Comparison of ENCODE assay signal across 1 cellular context in the genomic region with DNA sequence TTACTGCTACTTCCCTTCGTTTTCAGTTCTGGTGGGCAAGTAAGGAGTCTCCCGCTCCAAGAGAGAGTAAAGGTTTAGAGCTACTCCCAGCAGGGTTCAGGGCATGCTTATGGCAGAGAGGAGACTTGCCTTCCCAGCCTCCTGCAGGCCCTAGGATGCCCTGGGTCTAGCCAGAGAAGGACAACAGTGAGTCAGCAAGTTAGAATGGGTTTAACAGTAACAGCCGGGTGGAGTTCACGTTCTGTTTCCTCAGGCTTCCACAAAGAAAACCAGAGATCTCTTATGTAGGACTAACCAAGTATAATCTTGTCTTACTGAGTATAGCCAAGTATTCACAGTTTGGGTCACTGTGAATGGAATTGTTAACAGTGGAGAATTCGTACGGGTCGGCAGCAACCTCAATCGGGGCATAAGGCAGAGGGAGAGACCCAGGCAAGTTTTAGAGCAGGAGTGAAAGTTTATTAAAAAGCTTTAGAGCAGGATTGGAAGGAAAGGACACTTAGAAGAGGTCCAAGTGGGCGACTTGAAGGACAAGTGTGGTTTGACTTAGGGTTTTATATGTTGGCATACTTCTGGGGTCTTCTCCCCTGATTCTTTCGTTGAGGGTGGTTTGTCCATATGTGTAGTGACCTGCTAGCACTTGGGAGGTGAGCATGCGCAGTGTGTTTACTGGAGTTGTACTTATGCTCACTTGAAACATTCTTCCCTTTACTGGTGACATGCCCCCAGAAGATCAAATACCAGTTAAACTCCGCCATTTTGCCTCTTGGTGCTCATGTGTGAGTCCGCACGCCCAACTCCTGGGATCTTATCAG.
TF ChIP-seq lines count a peak whose summit lies in the region.

No MANE protein-coding gene starts in this region.

TF ChIP-seq in K562, 482 proteins besides CTCF, POLR2A, EP300 and RAD21 (continued from another document and continues in another):
- TF ChIP-seq, protein P1, sequence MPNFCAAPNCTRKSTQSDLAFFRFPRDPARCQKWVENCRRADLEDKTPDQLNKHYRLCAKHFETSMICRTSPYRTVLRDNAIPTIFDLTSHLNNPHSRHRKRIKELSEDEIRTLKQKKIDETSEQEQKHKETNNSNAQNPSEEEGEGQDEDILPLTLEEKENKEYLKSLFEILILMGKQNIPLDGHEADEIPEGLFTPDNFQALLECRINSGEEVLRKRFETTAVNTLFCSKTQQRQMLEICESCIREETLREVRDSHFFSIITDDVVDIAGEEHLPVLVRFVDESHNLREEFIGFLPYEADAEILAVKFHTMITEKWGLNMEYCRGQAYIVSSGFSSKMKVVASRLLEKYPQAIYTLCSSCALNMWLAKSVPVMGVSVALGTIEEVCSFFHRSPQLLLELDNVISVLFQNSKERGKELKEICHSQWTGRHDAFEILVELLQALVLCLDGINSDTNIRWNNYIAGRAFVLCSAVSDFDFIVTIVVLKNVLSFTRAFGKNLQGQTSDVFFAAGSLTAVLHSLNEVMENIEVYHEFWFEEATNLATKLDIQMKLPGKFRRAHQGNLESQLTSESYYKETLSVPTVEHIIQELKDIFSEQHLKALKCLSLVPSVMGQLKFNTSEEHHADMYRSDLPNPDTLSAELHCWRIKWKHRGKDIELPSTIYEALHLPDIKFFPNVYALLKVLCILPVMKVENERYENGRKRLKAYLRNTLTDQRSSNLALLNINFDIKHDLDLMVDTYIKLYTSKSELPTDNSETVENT (CRISPR knock-in tag; IDR thresholded peaks at IDR 0.05) = no peak
- TF ChIP-seq NFATC3 (IDR thresholded peaks at IDR 0.05) (no peak), RBFOX2 (IDR thresholded peaks at IDR 0.05; ENCODE audit: low read depth, low read length) (peak; percentile 44; the same call in 1 of the 2 replicates), STAT5A (IDR thresholded peaks at IDR 0.05; ENCODE audit: borderline replicate concordance, low read length) (no peak), EGR1 (conservative IDR thresholded peaks at IDR 0.05) (no peak), TCFL5 (CRISPR knock-in tag; conservative IDR thresholded peaks at IDR 0.05) (no peak), LEF1 (IDR thresholded peaks at IDR 0.05) (peak; percentile 68), HNRNPUL1 (IDR thresholded peaks at IDR 0.05; ENCODE audit: low read length) (no peak), YBX1 (IDR thresholded peaks at IDR 0.05) (no peak), FOXP1 (CRISPR knock-in tag; IDR thresholded peaks at IDR 0.05) (0 out of 2 replicates have a peak, but pooled peaks have one; percentile 49), SREBF2 (CRISPR knock-in tag; IDR thresholded peaks at IDR 0.05) (no peak), CCAR2 (IDR thresholded peaks at IDR 0.05; ENCODE audit: low read depth, low read length) (no peak), NCOA6 (IDR thresholded peaks at IDR 0.05) (peak; percentile 20; the same call in 1 of the 2 replicates), NR4A1 (CRISPR knock-in tag; IDR thresholded peaks at IDR 0.05) (no peak), NR4A1 (tag; IDR thresholded peaks at IDR 0.05) (peak; percentile 88), NFYB (IDR thresholded peaks at IDR 0.05; ENCODE audit: extremely low read depth, insufficient read length) (no peak), CXXC5 (CRISPR knock-in tag; IDR thresholded peaks at IDR 0.05) (peak; percentile 62; the same call in 1 of the 2 replicates), FOXK2 (conservative IDR thresholded peaks at IDR 0.05 in 1 of 2, IDR thresholded peaks at IDR 0.05 in 1 of 2; ENCODE audit: low read depth in 2 of 2) (peak; percentile 77 to 83), ZNF12 (CRISPR knock-in tag; IDR thresholded peaks at IDR 0.05) (no peak), NFE2L1 (tag; IDR thresholded peaks at IDR 0.05; ENCODE audit: borderline replicate concordance, low read depth) (peak; percentile 91), DNMT1 (IDR thresholded peaks at IDR 0.05) (no peak), FOXA3 (CRISPR knock-in tag; conservative IDR thresholded peaks at IDR 0.05 in 1 of 2, IDR thresholded peaks at IDR 0.05 in 1 of 2) (peak in 1 of 2 experiments; percentile 24; a peak in 1 of 4 replicates), NELFE (IDR thresholded peaks at IDR 0.05; ENCODE audit: insufficient read depth, insufficient read length) (no peak), CREB1 (IDR thresholded peaks at IDR 0.05) (no peak), CREB1 (CRISPR knock-in tag; IDR thresholded peaks at IDR 0.05) (no peak), TAL1 (IDR thresholded peaks at IDR 0.05) (no peak), SIRT6 (IDR thresholded peaks at IDR 0.05; ENCODE audit: low read depth, low read length) (no peak), ARID2 (IDR thresholded peaks at IDR 0.05) (no peak), ZNF174 (CRISPR knock-in tag; IDR thresholded peaks at IDR 0.05) (no peak), HDAC3 (IDR thresholded peaks at IDR 0.05; ENCODE audit: borderline replicate concordance, partially characterized antibody) (peak; percentile 50), HIVEP1 (CRISPR knock-in tag; IDR thresholded peaks at IDR 0.05) (0 out of 2 replicates have a peak, but pooled peaks have one; percentile 35), PCBP2 (IDR thresholded peaks at IDR 0.05; ENCODE audit: low read depth, low read length, poor library complexity, severe bottlenecking) (no peak), FUS (optimal IDR thresholded peaks at IDR 0.05; ENCODE audit: low read depth, low read length) (no peak), GTF2E2 (tag; IDR thresholded peaks at IDR 0.05) (peak; percentile 39; the same call in 1 of the 2 replicates), RBM34 (IDR thresholded peaks at IDR 0.05; ENCODE audit: borderline replicate concordance, insufficient read depth, low read length) (no peak), MAFF (IDR thresholded peaks at IDR 0.05; ENCODE audit: low read length) (peak; percentile 95), ZNF699 (CRISPR knock-in tag; IDR thresholded peaks at IDR 0.05; ENCODE audit: insufficient replicate concordance) (no peak)
- TF ChIP-seq, protein P2, sequence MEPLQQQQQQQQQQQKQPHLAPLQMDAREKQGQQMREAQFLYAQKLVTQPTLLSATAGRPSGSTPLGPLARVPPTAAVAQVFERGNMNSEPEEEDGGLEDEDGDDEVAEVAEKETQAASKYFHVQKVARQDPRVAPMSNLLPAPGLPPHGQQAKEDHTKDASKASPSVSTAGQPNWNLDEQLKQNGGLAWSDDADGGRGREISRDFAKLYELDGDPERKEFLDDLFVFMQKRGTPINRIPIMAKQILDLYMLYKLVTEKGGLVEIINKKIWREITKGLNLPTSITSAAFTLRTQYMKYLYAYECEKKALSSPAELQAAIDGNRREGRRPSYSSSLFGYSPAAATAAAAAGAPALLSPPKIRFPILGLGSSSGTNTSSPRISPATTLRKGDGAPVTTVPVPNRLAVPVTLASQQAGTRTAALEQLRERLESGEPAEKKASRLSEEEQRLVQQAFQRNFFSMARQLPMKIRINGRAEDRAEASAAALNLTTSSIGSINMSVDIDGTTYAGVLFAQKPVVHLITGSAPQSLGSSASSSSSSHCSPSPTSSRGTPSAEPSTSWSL (CRISPR knock-in tag; IDR thresholded peaks at IDR 0.05; ENCODE audit: borderline replicate concordance) = no peak
- TF ChIP-seq, protein P3, sequence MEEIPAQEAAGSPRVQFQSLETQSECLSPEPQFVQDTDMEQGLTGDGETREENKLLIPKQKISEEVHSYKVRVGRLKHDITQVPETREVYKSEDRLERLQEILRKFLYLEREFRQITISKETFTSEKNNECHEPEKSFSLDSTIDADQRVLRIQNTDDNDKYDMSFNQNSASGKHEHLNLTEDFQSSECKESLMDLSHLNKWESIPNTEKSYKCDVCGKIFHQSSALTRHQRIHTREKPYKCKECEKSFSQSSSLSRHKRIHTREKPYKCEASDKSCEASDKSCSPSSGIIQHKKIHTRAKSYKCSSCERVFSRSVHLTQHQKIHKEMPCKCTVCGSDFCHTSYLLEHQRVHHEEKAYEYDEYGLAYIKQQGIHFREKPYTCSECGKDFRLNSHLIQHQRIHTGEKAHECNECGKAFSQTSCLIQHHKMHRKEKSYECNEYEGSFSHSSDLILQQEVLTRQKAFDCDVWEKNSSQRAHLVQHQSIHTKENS (CRISPR knock-in tag; IDR thresholded peaks at IDR 0.05) = no peak
- TF ChIP-seq, protein P4, sequence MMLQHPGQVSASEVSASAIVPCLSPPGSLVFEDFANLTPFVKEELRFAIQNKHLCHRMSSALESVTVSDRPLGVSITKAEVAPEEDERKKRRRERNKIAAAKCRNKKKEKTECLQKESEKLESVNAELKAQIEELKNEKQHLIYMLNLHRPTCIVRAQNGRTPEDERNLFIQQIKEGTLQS (IDR thresholded peaks at IDR 0.05) = peak; percentile 16; the same call in 1 of the 2 replicates
- TF ChIP-seq, protein P4 (CRISPR knock-in tag; conservative IDR thresholded peaks at IDR 0.05) = no peak
- TF ChIP-seq, protein P5, sequence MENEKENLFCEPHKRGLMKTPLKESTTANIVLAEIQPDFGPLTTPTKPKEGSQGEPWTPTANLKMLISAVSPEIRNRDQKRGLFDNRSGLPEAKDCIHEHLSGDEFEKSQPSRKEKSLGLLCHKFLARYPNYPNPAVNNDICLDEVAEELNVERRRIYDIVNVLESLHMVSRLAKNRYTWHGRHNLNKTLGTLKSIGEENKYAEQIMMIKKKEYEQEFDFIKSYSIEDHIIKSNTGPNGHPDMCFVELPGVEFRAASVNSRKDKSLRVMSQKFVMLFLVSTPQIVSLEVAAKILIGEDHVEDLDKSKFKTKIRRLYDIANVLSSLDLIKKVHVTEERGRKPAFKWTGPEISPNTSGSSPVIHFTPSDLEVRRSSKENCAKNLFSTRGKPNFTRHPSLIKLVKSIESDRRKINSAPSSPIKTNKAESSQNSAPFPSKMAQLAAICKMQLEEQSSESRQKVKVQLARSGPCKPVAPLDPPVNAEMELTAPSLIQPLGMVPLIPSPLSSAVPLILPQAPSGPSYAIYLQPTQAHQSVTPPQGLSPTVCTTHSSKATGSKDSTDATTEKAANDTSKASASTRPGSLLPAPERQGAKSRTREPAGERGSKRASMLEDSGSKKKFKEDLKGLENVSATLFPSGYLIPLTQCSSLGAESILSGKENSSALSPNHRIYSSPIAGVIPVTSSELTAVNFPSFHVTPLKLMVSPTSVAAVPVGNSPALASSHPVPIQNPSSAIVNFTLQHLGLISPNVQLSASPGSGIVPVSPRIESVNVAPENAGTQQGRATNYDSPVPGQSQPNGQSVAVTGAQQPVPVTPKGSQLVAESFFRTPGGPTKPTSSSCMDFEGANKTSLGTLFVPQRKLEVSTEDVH (IDR thresholded peaks at IDR 0.05; ENCODE audit: low read depth, partially characterized antibody) = no peak
- TF ChIP-seq, protein P6, sequence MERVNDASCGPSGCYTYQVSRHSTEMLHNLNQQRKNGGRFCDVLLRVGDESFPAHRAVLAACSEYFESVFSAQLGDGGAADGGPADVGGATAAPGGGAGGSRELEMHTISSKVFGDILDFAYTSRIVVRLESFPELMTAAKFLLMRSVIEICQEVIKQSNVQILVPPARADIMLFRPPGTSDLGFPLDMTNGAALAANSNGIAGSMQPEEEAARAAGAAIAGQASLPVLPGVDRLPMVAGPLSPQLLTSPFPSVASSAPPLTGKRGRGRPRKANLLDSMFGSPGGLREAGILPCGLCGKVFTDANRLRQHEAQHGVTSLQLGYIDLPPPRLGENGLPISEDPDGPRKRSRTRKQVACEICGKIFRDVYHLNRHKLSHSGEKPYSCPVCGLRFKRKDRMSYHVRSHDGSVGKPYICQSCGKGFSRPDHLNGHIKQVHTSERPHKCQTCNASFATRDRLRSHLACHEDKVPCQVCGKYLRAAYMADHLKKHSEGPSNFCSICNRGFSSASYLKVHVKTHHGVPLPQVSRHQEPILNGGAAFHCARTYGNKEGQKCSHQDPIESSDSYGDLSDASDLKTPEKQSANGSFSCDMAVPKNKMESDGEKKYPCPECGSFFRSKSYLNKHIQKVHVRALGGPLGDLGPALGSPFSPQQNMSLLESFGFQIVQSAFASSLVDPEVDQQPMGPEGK (CRISPR knock-in tag; IDR thresholded peaks at IDR 0.05; ENCODE audit: borderline replicate concordance) = no peak
- TF ChIP-seq, protein P7, sequence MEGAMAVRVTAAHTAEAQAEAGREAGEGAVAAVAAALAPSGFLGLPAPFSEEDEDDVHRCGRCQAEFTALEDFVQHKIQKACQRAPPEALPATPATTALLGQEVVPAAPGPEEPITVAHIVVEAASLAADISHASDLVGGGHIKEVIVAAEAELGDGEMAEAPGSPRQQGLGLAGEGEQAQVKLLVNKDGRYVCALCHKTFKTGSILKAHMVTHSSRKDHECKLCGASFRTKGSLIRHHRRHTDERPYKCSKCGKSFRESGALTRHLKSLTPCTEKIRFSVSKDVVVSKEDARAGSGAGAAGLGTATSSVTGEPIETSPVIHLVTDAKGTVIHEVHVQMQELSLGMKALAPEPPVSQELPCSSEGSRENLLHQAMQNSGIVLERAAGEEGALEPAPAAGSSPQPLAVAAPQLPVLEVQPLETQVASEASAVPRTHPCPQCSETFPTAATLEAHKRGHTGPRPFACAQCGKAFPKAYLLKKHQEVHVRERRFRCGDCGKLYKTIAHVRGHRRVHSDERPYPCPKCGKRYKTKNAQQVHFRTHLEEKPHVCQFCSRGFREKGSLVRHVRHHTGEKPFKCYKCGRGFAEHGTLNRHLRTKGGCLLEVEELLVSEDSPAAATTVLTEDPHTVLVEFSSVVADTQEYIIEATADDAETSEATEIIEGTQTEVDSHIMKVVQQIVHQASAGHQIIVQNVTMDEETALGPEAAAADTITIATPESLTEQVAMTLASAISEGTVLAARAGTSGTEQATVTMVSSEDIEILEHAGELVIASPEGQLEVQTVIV (CRISPR knock-in tag; IDR thresholded peaks at IDR 0.05; ENCODE audit: borderline replicate concordance) = no peak
- TF ChIP-seq, protein P8, sequence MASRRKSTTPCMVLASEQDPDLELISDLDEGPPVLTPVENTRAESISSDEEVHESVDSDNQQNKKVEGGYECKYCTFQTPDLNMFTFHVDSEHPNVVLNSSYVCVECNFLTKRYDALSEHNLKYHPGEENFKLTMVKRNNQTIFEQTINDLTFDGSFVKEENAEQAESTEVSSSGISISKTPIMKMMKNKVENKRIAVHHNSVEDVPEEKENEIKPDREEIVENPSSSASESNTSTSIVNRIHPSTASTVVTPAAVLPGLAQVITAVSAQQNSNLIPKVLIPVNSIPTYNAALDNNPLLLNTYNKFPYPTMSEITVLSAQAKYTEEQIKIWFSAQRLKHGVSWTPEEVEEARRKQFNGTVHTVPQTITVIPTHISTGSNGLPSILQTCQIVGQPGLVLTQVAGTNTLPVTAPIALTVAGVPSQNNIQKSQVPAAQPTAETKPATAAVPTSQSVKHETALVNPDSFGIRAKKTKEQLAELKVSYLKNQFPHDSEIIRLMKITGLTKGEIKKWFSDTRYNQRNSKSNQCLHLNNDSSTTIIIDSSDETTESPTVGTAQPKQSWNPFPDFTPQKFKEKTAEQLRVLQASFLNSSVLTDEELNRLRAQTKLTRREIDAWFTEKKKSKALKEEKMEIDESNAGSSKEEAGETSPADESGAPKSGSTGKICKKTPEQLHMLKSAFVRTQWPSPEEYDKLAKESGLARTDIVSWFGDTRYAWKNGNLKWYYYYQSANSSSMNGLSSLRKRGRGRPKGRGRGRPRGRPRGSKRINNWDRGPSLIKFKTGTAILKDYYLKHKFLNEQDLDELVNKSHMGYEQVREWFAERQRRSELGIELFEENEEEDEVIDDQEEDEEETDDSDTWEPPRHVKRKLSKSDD (conservative IDR thresholded peaks at IDR 0.05; ENCODE audit: low read length) = no peak
